11 cellular contexts compared by ENCODE assay signal in the genomic region with DNA sequence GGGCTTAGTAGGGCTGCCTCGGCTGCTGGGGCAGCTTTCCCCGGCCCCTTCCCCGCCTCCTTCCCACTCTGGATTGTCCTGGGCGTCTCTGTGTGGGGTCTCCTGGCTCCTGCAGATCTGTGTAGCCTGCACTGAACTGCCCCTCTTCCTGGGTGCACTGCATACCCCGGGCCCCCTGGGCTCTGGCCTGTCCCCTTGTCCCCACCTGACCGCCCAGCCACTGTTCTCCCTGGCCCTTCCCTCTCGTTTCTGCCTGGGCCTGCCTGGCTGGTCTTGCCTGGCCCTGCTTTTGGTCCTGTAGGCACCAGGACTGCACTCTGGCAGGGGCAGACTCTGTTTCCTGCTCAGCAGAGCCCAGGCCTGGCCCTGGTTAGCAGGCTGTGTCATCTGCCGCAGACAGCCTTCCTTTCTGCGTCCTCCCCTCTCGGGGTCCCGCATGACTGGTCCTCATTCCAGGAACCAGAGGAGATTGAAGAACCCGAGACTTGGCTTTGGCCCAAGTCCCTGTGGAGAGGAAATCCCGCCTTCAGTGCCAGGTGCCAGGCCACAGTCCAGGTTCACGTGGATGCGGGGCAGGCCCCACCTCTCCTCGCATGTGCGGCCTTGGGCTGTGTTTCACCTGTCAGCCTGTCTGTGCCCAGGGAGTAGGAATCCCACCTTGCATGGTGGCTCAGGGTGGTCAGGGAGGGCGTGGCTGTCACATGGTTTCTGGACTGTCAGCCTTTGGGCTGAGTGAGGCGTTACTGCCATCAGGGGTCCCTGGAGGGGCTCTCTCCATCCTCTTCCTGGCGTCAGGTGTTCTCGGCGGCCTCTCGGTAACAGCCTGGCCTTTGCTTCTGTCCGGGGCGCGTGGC. TPM values are rescaled to one million over a fixed set of nuclear protein-coding genes. Genes with fewer than 3 reads are reported as not detected.
DNase-seq lines count a peak whose midpoint lies in the region; TF ChIP-seq lines count a peak whose summit lies in the region.
"Had no signal": no experiment of that assay in that cellular context is flagged by ENCODE, and none has a peak within 500 bp of the region (broad histone marks: within the 10 kb centered on the region; RNA-seq: fewer than 3 reads in every experiment).

No MANE protein-coding gene starts in this region.

- H3K27ac Mint-ChIP-seq in chondrocyte (ENCODE audit: unreplicated experiment): no peak overlapping the region
- H3K27ac Mint-ChIP-seq: nephron progenitor cell had no signal

- TF ChIP-seq CTCF in Loucy (conservative IDR thresholded peaks at IDR 0.05; ENCODE audit: low read length) (no peak), chondrocyte (IDR thresholded peaks at IDR 0.05) (no peak), A673 (conservative IDR thresholded peaks at IDR 0.05; ENCODE audit: low read depth, low read length) (no peak)

- H3K27me3 ChIP-seq in Loucy (ENCODE audit: insufficient read depth, low read length, poor library complexity, severe bottlenecking): no peaks in the 10 kb centered on the region
- no peaks in the 10 kb centered on the region for H3K27me3 ChIP-seq in A673 (replicated peaks; ENCODE audit: insufficient read depth, low read depth, low read length, poor library complexity)
- H3K27me3 ChIP-seq: heart left ventricle had no signal

- no peak overlapping the region for H3K4me3 ChIP-seq in Loucy (ENCODE audit: low read length, poor library complexity, severe bottlenecking)
- no peak overlapping the region for H3K4me3 ChIP-seq in A673 (ENCODE audit: low read depth, low read length, poor library complexity, severe bottlenecking)
- H3K4me3 ChIP-seq: heart left ventricle had no signal

- H3K9ac ChIP-seq in Loucy (ENCODE audit: low read depth, low read length, poor library complexity, severe bottlenecking): peak overlapping the region; percentile 51

- peaks cover 93% of the 10 kb centered on the region for H3K79me2 ChIP-seq in Loucy (ENCODE audit: insufficient read depth, low read length)

- BruUV-seq in A673 (replicated peaks; lab: Mats Ljungman, UMichigan): no TSS peak

- H3K9me2 ChIP-seq in Loucy (replicated peaks; ENCODE audit: low read depth, low read length): no peaks in the 10 kb centered on the region

- H3K9me3 ChIP-seq in Loucy (ENCODE audit: insufficient read depth, low read depth, low read length) (no peaks in the 10 kb centered on the region), A673 (ENCODE audit: low read depth, low read length, poor library complexity, severe bottlenecking) (no peaks in the 10 kb centered on the region)
- H3K9me3 ChIP-seq: heart left ventricle had no signal

- peaks cover 27% of the 10 kb centered on the region for H3K4me1 Mint-ChIP-seq in chondrocyte (ENCODE audit: low read depth)

- no peaks in the 10 kb centered on the region for H3K27me3 Mint-ChIP-seq in chondrocyte (ENCODE audit: low read depth)

- H3K4me3 Mint-ChIP-seq in chondrocyte (ENCODE audit: unreplicated experiment): no peak overlapping the region
- H3K4me3 Mint-ChIP-seq: nephron progenitor cell had no signal

- peaks cover 1% of the 10 kb centered on the region for H3K36me3 Mint-ChIP-seq in chondrocyte (ENCODE audit: low read depth)

- POLR2A ChIA-PET in A673 (lab: Charles Lee; ENCODE audit: low non-redundant PET): no interaction called here

- DNase-seq in DMS79 treated with DMSO at 0.1 percent for 48 hours (lab: John Stamatoyannopoulos, UW) (peak; percentile 66), chondrocyte (ENCODE audit: low spot score) (peak; percentile 67), posterior vena cava (ENCODE audit: low spot score) (peak; percentile 78), A673 (ENCODE audit: low spot score) (no peak), iPS-NIHi7 (ENCODE audit: extremely low spot score) (no peak)
- DNase-seq in activated CD4-positive, alpha-beta T cell treated with anti-CD3 and anti-CD28 coated beads for 1 hour: no peak
- DNase-seq: activated T-cell treated with anti-CD3 and anti-CD28 coated beads for 4 hours, NCI-H146, nephron progenitor cell had no signal

- H3K9me3 Mint-ChIP-seq in chondrocyte (ENCODE audit: low read depth): no peaks in the 10 kb centered on the region
- H3K9me3 Mint-ChIP-seq: nephron progenitor cell had no signal

- H3F3A ChIP-seq in Loucy (ENCODE audit: low read depth): peaks cover 12% of the 10 kb centered on the region

- H4K20me1 ChIP-seq in Loucy (ENCODE audit: insufficient read depth, low read length, poor library complexity, severe bottlenecking): peaks cover 21% of the 10 kb centered on the region

- intact Hi-C loops in posterior vena cava (cut with DNase I): no loop called here
- intact Hi-C loops in A673 (cut with micrococcal nuclease; ENCODE audit: unreplicated experiment): no loop called here

- peaks cover 90% of the 10 kb centered on the region for H3K4me1 ChIP-seq in Loucy (ENCODE audit: insufficient read depth, low read length, poor library complexity, severe bottlenecking)
- peaks cover 11% of the 10 kb centered on the region for H3K4me1 ChIP-seq in A673 (ENCODE audit: insufficient read depth, low read length, poor library complexity, severe bottlenecking)

- H3K4me2 ChIP-seq in Loucy (ENCODE audit: low read depth, low read length, poor library complexity, severe bottlenecking): peak overlapping the region; percentile 25

- CTCF ChIA-PET in A673 (lab: Charles Lee): no interaction called here

- no peak overlapping the region for H2AFZ ChIP-seq in Loucy (ENCODE audit: low read length)

- H3K36me3 ChIP-seq in Loucy (ENCODE audit: insufficient read depth, low read length) (no peaks in the 10 kb centered on the region), A673 (ENCODE audit: insufficient read depth, low read length, poor library complexity, severe bottlenecking) (no peaks in the 10 kb centered on the region)
- H3K36me3 ChIP-seq: heart left ventricle had no signal

- no peak overlapping the region for H3K27ac ChIP-seq in A673 (ENCODE audit: low read depth, low read length, poor library complexity, severe bottlenecking)
- H3K27ac ChIP-seq: heart left ventricle had no signal

RNA-seq across cellular contexts. Expression of a gene that starts 9.2 kb away (rescaled TPM):
- total RNA-seq in chondrocyte: 29.5 to 40.6 TPM (median 40.1 TPM) in 3 replicates
- 100 to 1,000 TPM in 1 of 2 donors, 10 to 100 TPM in 1; 65.2 to 102 TPM for total RNA-seq in posterior vena cava
- 21.2 and 21.8 TPM in 2 replicates for total RNA-seq in A673 (2021)

Comparison
In these comparisons a context has a peak if more than half of its experiments do, and no peak if none do; other contexts are left out.
1. DNase-seq: peak in DMS79 treated with DMSO at 0.1 percent for 48 hours (single experiment), chondrocyte (single experiment) and posterior vena cava (single experiment); none in A673 (single experiment), activated CD4-positive, alpha-beta T cell treated with anti-CD3 and anti-CD28 coated beads for 1 hour (single experiment) and iPS-NIHi7 (single experiment).